ENCODE assay signal across 1 cellular context in genomic region chr2:96537066-96537733, GRCh38.
TF ChIP-seq lines count a peak whose summit lies in the region.

No MANE protein-coding gene starts in this region.

TF ChIP-seq in HepG2, 621 proteins besides CTCF, POLR2A, EP300 and RAD21 (continued from another document and continues in another):
- TF ChIP-seq SKIL (CRISPR knock-in tag; IDR thresholded peaks at IDR 0.05; ENCODE audit: borderline replicate concordance) (peak; percentile 59; the same call in 1 of the 2 replicates), TFAP4 (IDR thresholded peaks at IDR 0.05; ENCODE audit: borderline replicate concordance, low read depth) (peak; percentile 38; the same call in 1 of the 2 replicates), SNAI1 (CRISPR knock-in tag; IDR thresholded peaks at IDR 0.05; ENCODE audit: borderline replicate concordance) (peak; percentile 5; the same call in 1 of the 2 replicates), GABPB1 (CRISPR knock-in tag; IDR thresholded peaks at IDR 0.05) (0 out of 2 replicates have a peak, but pooled peaks have one; percentile 5), ZNF503 (CRISPR knock-in tag; IDR thresholded peaks at IDR 0.05) (no peak), ZBTB2 (CRISPR knock-in tag; IDR thresholded peaks at IDR 0.05; ENCODE audit: low read depth) (0 out of 2 replicates have a peak, but pooled peaks have one; percentile 45), ZNF891 (CRISPR knock-in tag; IDR thresholded peaks at IDR 0.05) (peak; percentile 67; the same call in 1 of the 2 replicates), ZNF558 (CRISPR knock-in tag; IDR thresholded peaks at IDR 0.05; ENCODE audit: borderline replicate concordance) (0 out of 2 replicates have a peak, but pooled peaks have one; percentile 67), CCDC6 (CRISPR knock-in tag; IDR thresholded peaks at IDR 0.05) (0 out of 2 replicates have a peak, but pooled peaks have one; percentile 13), ZNF547 (CRISPR knock-in tag; IDR thresholded peaks at IDR 0.05) (no peak), ZNF350 (CRISPR knock-in tag; IDR thresholded peaks at IDR 0.05; ENCODE audit: borderline replicate concordance, low read depth) (no peak), ETS1 (CRISPR knock-in tag; IDR thresholded peaks at IDR 0.05) (0 out of 2 replicates have a peak, but pooled peaks have one; percentile 66), ZFP36 (IDR thresholded peaks at IDR 0.05; ENCODE audit: borderline replicate concordance, low read depth, low read length, partially characterized antibody) (no peak), ARID4A (CRISPR knock-in tag; IDR thresholded peaks at IDR 0.05; ENCODE audit: borderline replicate concordance) (0 out of 2 replicates have a peak, but pooled peaks have one; percentile 0), ZBTB20 (CRISPR knock-in tag; IDR thresholded peaks at IDR 0.05; ENCODE audit: borderline replicate concordance, low read depth) (0 out of 2 replicates have a peak, but pooled peaks have one; percentile 17), EHMT2 (IDR thresholded peaks at IDR 0.05; ENCODE audit: borderline replicate concordance, low read depth, low read length) (no peak), ZNF740 (CRISPR knock-in tag; IDR thresholded peaks at IDR 0.05) (no peak), MBNL3 (CRISPR knock-in tag; conservative IDR thresholded peaks at IDR 0.05) (no peak), KDM5B (CRISPR knock-in tag; IDR thresholded peaks at IDR 0.05; ENCODE audit: borderline replicate concordance) (0 out of 2 replicates have a peak, but pooled peaks have one; percentile 1), TBX3 (IDR thresholded peaks at IDR 0.05; ENCODE audit: borderline replicate concordance) (peak; percentile 60; the same call in 1 of the 2 replicates), SRSF1 (optimal IDR thresholded peaks at IDR 0.05; ENCODE audit: low read depth, low read length) (peak; percentile 14), ZEB1 (IDR thresholded peaks at IDR 0.05; ENCODE audit: insufficient replicate concordance, low read depth) (no peak), ELF3 (CRISPR knock-in tag; IDR thresholded peaks at IDR 0.05) (0 out of 2 replicates have a peak, but pooled peaks have one; percentile 4), ZMAT5 (CRISPR knock-in tag; IDR thresholded peaks at IDR 0.05; ENCODE audit: borderline replicate concordance, low read depth) (0 out of 2 replicates have a peak, but pooled peaks have one; percentile 40), KLF16 (CRISPR knock-in tag; IDR thresholded peaks at IDR 0.05) (0 out of 4 replicates have a peak, but pooled peaks of 1 of the 2 experiments have one; percentile 6), ASH2L (IDR thresholded peaks at IDR 0.05; ENCODE audit: insufficient read length, low read depth, low read length) (peak; percentile 32), SIN3A (IDR thresholded peaks at IDR 0.05; ENCODE audit: borderline replicate concordance, low read depth, low read length) (peak; percentile 26; the same call in 1 of the 2 replicates), ZNF512B (CRISPR knock-in tag; IDR thresholded peaks at IDR 0.05; ENCODE audit: borderline replicate concordance) (peak; percentile 90; the same call in 1 of the 2 replicates), MAFG (CRISPR knock-in tag; IDR thresholded peaks at IDR 0.05) (no peak), TSC22D2 (CRISPR knock-in tag; IDR thresholded peaks at IDR 0.05; ENCODE audit: borderline replicate concordance) (no peak), HNRNPK (IDR thresholded peaks at IDR 0.05; ENCODE audit: low read depth, low read length, poor library complexity, severe bottlenecking) (peak; percentile 64), PRDM15 (CRISPR knock-in tag; IDR thresholded peaks at IDR 0.05) (0 out of 2 replicates have a peak, but pooled peaks have one; percentile 12), REL (CRISPR knock-in tag; conservative IDR thresholded peaks at IDR 0.05) (0 out of 2 replicates have a peak, but pooled peaks have one; percentile 38)
